Comparison of ENCODE assay signal across 16 cellular contexts in the genomic region with DNA sequence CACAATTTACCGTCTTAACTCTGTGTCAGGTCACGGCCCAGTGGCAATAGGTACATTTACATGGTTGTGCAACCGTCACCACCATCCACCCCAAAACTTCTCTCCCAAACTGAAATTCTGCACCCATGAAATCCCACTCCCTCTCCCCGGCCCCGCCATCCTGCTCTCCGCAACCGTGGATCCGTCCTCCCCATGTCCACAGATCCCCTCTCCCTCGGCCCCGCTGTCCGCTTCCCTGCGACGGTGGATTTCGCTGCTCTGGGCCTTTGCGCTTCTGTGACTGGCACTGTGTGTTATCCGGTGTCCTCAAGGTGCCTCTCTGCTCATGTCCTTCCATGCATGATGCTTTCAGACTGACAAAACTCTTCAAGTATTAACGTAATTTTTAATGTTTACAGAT.
DNase-seq lines count a peak whose midpoint lies in the region; ATAC-seq and TF ChIP-seq lines count a peak whose summit lies in the region.
"Had no signal": no experiment of that assay in that cellular context is flagged by ENCODE, and none has a peak within 500 bp of the region (broad histone marks: within the 10 kb centered on the region; RNA-seq: fewer than 3 reads in every experiment).

No MANE protein-coding gene starts in this region.

- H3K4me1 ChIP-seq in ovary (ENCODE audit: insufficient read depth) (no peaks in the 10 kb centered on the region), mesenchymal stem cell (ENCODE audit: control insufficient read depth, insufficient read depth, low read depth, low read length) (no peaks in the 10 kb centered on the region)

- H3K79me1 ChIP-seq in mesenchymal stem cell (replicated peaks; ENCODE audit: low read length, poor library complexity, severe bottlenecking), result no peaks in the 10 kb centered on the region

- H2AFZ ChIP-seq in mesenchymal stem cell (ENCODE audit: low read depth, low read length), result no peak overlapping the region

- H3K27ac ChIP-seq in ovary (no peak overlapping the region), mesenchymal stem cell (ENCODE audit: low read length, poor library complexity, severe bottlenecking) (no peak overlapping the region)
- H3K27ac ChIP-seq: HL-60, KMS-11, VCaP had no signal

- no peak overlapping the region for H3K9ac ChIP-seq in mesenchymal stem cell (ENCODE audit: low read length)
- H3K9ac ChIP-seq: KMS-11 had no signal

- no peak overlapping the region for H4K91ac ChIP-seq in mesenchymal stem cell (ENCODE audit: low read length)

- H3K14ac ChIP-seq in mesenchymal stem cell (ENCODE audit: low read length in 2 of 2), result no peak overlapping the region

- no peak overlapping the region for H2BK120ac ChIP-seq in mesenchymal stem cell (ENCODE audit: low read depth, low read length)

- no peak overlapping the region for H3K4me2 ChIP-seq in mesenchymal stem cell (ENCODE audit: low read length, poor library complexity, severe bottlenecking)
- H3K4me2 ChIP-seq: KMS-11 had no signal

- no peak overlapping the region for H3K4ac ChIP-seq in mesenchymal stem cell (ENCODE audit: low read depth in 1 of 2, low read length in 2 of 2)

- no peak overlapping the region for H2BK15ac ChIP-seq in mesenchymal stem cell (ENCODE audit: low read depth, poor library complexity, severe bottlenecking)

- TF ChIP-seq EP300 in ovary (IDR thresholded peaks at IDR 0.05), result no peak

- H2BK12ac ChIP-seq in mesenchymal stem cell (ENCODE audit: low read length in 2 of 2), result no peak overlapping the region

- no peak overlapping the region for H4K8ac ChIP-seq in mesenchymal stem cell (ENCODE audit: low read length)

- no peak for TF ChIP-seq CTCF in ovary (IDR thresholded peaks at IDR 0.05)

- no peak for ATAC-seq in HG02571 (IDR thresholded peaks at IDR 0.05; ENCODE audit: unreplicated experiment)

- no peak overlapping the region for H3K23ac ChIP-seq in mesenchymal stem cell (ENCODE audit: low read length in 2 of 2)

- no peak for TF ChIP-seq POLR2A in ovary (IDR thresholded peaks at IDR 0.05)

- DNase-seq in 8988T (peak; percentile 6), H7 (peak; percentile 37), cardiac septum (ENCODE audit: low spot score) (peak; percentile 56), ovary (peak in 3 of 5 donors; percentile 1 to 20 (median 4)), AG20443 (ENCODE audit: low spot score) (no peak), occipital lobe (lab: John Stamatoyannopoulos, UW) (no peak), mesenchymal stem cell (no peak)
- DNase-seq: AML-193, amniotic stem cell, cerebellar nuclear complex, foreskin melanocyte, NCI-H1105 had no signal

- H3K18ac ChIP-seq in mesenchymal stem cell (ENCODE audit: low read depth in 1 of 2, low read length in 2 of 2), result no peak overlapping the region

- H2BK5ac ChIP-seq in mesenchymal stem cell (ENCODE audit: low read depth, low read length, poor library complexity, severe bottlenecking), result no peak overlapping the region

- 87 to 90% (median 88%) methylated on average over 17 of the region's 17 CpGs for WGBS in ovary, 3 donors
- 92% methylated on average over 17 of the region's 17 CpGs for WGBS in mesenchymal stem cell

- H3K9me3 ChIP-seq in ovary, result no peaks in the 10 kb centered on the region
- no peaks in the 10 kb centered on the region for H3K9me3 ChIP-seq in mesenchymal stem cell (ENCODE audit: control insufficient read depth, low read length)

- intact Hi-C loops in cardiac septum (cut with DNase I) (no loop called here), ovary (cut with DNase I) (loop anchor here in 3 of 4 donors (10.0 kb wide), 3 partner anchors 96 to 326 kb away; a partner anchor contains a TSS)

- H3K4me3 ChIP-seq in H7 (ENCODE audit: insufficient read depth, low read depth, low read length) (no peak overlapping the region), ovary (no peak overlapping the region), mesenchymal stem cell (ENCODE audit: insufficient read depth in 1 of 2, low read depth in 1 of 2, low read length in 2 of 2) (no peak overlapping the region)

- H3K36me3 ChIP-seq in H7 (replicated peaks; ENCODE audit: control insufficient read depth, insufficient read depth, low read length) (no peaks in the 10 kb centered on the region), ovary (no peaks in the 10 kb centered on the region), mesenchymal stem cell (ENCODE audit: control insufficient read depth in 1 of 2, insufficient read depth in 2 of 2, low read depth in 1 of 2, low read length in 2 of 2) (no peaks in the 10 kb centered on the region)

- no peak overlapping the region for H2AK5ac ChIP-seq in mesenchymal stem cell (ENCODE audit: low read length, severe bottlenecking)

- 0 out of 2 replicates have a peak, but pooled peaks cover 2% of the 10 kb centered on the region for H3K27me3 ChIP-seq in H7 (ENCODE audit: control insufficient read depth, insufficient read depth, low read length)
- H3K27me3 ChIP-seq in ovary, result no peaks in the 10 kb centered on the region
- H3K27me3 ChIP-seq in mesenchymal stem cell (ENCODE audit: control insufficient read depth in 1 of 2, insufficient read depth in 1 of 2, low read length in 2 of 2), result peaks cover 20 to 52% of the 10 kb centered on the region in 2 experiments

Comparison
In these comparisons a context has a peak if more than half of its experiments do, and no peak if none do; other contexts are left out.
1. DNase-seq: peak in 8988T (single experiment), H7 (single experiment), cardiac septum (single experiment) and ovary (3 of 5); none in AG20443 (single experiment), occipital lobe (single experiment) and mesenchymal stem cell (single experiment).